1 cellular context compared by ENCODE assay signal in the genomic region with DNA sequence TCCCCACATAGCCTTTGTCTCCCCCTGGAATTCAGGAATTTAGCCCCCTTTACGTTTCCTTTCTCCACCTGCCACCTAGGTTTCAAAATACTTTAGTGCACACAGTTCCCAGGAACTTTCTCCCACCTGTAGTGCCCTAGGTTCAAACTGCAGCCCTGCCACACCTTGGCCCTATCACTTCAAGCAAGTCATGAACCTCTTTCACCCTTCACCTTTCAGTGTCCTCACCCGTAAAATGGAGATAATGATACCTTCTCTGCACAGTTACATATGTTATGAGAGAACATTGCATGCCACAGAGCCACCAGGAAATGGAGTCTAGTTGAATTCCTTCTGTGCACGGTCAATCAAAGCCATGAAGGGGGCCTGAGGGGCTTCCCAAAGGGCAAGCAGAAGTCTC.
TF ChIP-seq lines count a peak whose summit lies in the region.

No MANE protein-coding gene starts in this region.

TF ChIP-seq in K562, 482 proteins besides CTCF, POLR2A, EP300 and RAD21:
- TF ChIP-seq, protein P1, sequence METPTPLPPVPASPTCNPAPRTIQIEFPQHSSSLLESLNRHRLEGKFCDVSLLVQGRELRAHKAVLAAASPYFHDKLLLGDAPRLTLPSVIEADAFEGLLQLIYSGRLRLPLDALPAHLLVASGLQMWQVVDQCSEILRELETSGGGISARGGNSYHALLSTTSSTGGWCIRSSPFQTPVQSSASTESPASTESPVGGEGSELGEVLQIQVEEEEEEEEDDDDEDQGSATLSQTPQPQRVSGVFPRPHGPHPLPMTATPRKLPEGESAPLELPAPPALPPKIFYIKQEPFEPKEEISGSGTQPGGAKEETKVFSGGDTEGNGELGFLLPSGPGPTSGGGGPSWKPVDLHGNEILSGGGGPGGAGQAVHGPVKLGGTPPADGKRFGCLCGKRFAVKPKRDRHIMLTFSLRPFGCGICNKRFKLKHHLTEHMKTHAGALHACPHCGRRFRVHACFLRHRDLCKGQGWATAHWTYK (CRISPR knock-in tag; IDR thresholded peaks at IDR 0.05) = no peak
- TF ChIP-seq, protein P2, sequence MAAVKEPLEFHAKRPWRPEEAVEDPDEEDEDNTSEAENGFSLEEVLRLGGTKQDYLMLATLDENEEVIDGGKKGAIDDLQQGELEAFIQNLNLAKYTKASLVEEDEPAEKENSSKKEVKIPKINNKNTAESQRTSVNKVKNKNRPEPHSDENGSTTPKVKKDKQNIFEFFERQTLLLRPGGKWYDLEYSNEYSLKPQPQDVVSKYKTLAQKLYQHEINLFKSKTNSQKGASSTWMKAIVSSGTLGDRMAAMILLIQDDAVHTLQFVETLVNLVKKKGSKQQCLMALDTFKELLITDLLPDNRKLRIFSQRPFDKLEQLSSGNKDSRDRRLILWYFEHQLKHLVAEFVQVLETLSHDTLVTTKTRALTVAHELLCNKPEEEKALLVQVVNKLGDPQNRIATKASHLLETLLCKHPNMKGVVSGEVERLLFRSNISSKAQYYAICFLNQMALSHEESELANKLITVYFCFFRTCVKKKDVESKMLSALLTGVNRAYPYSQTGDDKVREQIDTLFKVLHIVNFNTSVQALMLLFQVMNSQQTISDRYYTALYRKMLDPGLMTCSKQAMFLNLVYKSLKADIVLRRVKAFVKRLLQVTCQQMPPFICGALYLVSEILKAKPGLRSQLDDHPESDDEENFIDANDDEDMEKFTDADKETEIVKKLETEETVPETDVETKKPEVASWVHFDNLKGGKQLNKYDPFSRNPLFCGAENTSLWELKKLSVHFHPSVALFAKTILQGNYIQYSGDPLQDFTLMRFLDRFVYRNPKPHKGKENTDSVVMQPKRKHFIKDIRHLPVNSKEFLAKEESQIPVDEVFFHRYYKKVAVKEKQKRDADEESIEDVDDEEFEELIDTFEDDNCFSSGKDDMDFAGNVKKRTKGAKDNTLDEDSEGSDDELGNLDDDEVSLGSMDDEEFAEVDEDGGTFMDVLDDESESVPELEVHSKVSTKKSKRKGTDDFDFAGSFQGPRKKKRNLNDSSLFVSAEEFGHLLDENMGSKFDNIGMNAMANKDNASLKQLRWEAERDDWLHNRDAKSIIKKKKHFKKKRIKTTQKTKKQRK (IDR thresholded peaks at IDR 0.05; ENCODE audit: borderline replicate concordance, low read depth, low read length) = no peak
- no peak for TF ChIP-seq HDAC3 (IDR thresholded peaks at IDR 0.05; ENCODE audit: borderline replicate concordance, partially characterized antibody)
- TF ChIP-seq, protein P3, sequence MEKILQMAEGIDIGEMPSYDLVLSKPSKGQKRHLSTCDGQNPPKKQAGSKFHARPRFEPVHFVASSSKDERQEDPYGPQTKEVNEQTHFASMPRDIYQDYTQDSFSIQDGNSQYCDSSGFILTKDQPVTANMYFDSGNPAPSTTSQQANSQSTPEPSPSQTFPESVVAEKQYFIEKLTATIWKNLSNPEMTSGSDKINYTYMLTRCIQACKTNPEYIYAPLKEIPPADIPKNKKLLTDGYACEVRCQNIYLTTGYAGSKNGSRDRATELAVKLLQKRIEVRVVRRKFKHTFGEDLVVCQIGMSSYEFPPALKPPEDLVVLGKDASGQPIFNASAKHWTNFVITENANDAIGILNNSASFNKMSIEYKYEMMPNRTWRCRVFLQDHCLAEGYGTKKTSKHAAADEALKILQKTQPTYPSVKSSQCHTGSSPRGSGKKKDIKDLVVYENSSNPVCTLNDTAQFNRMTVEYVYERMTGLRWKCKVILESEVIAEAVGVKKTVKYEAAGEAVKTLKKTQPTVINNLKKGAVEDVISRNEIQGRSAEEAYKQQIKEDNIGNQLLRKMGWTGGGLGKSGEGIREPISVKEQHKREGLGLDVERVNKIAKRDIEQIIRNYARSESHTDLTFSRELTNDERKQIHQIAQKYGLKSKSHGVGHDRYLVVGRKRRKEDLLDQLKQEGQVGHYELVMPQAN (IDR thresholded peaks at IDR 0.05; ENCODE audit: borderline replicate concordance) = no peak
- no peak for TF ChIP-seq ZNF57 (CRISPR knock-in tag; IDR thresholded peaks at IDR 0.05)
- no peak for TF ChIP-seq HEY1 (CRISPR knock-in tag; IDR thresholded peaks at IDR 0.05; ENCODE audit: borderline replicate concordance)
- no peak for TF ChIP-seq NR3C1 (CRISPR knock-in tag; IDR thresholded peaks at IDR 0.05)
- TF ChIP-seq, protein P4, sequence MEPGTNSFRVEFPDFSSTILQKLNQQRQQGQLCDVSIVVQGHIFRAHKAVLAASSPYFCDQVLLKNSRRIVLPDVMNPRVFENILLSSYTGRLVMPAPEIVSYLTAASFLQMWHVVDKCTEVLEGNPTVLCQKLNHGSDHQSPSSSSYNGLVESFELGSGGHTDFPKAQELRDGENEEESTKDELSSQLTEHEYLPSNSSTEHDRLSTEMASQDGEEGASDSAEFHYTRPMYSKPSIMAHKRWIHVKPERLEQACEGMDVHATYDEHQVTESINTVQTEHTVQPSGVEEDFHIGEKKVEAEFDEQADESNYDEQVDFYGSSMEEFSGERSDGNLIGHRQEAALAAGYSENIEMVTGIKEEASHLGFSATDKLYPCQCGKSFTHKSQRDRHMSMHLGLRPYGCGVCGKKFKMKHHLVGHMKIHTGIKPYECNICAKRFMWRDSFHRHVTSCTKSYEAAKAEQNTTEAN (CRISPR knock-in tag; IDR thresholded peaks at IDR 0.05) = no peak
